1 cellular context compared by ENCODE assay signal in the genomic region with DNA sequence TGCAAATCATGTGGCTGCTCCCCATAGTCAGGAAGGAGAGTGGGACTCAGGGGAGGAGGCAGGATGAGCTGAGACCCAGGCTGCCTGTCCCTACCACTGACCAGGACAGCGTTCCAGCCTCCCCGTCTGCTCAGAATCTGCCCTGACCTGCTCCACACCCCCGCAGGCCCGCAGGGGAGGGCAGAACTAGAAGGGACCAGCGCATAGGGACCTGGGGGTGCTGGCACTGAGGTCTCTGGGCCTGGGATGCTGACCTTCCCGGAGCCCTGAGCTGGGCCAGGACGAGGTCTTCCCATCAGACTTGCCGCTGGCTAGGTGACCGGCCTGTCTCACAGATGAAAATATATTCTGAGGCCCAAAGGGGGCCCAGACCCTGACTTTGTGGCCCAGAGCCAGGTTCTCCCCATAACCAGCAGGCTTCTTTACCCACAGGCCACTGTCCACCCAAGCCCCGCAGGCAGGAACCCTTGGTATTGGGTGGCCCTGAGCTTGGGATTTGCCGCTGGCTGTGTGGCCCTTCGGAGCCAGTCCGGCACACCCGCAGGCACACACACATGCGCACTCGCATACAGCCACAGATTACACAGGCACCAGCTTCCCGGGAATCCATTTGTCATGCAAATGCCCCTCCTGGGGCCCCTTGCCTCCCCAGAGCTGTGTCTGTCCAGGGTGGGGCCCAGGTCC.
TF ChIP-seq lines count a peak whose summit lies in the region.

No MANE protein-coding gene starts in this region.

TF ChIP-seq in H1, 55 proteins besides CTCF, POLR2A, EP300 and RAD21:
- TF ChIP-seq HDAC6 (IDR thresholded peaks at IDR 0.05; ENCODE audit: low read depth, low read length) = no peak
- no peak for TF ChIP-seq BACH1 (IDR thresholded peaks at IDR 0.05; ENCODE audit: low read length)
- TF ChIP-seq GTF2F1 (IDR thresholded peaks at IDR 0.05; ENCODE audit: borderline replicate concordance, low read depth, low read length) = no peak
- TF ChIP-seq JUN (IDR thresholded peaks at IDR 0.05; ENCODE audit: low read depth, low read length) = no peak
- no peak for TF ChIP-seq SIN3A (conservative IDR thresholded peaks at IDR 0.05 in 1 of 2, IDR thresholded peaks at IDR 0.05 in 1 of 2; ENCODE audit: low read depth in 1 of 2, low read length in 2 of 2)
- TF ChIP-seq RXRA (IDR thresholded peaks at IDR 0.05; ENCODE audit: insufficient read depth, low read depth, low read length) = no peak
